2 cellular contexts compared by ENCODE assay signal in the genomic region with DNA sequence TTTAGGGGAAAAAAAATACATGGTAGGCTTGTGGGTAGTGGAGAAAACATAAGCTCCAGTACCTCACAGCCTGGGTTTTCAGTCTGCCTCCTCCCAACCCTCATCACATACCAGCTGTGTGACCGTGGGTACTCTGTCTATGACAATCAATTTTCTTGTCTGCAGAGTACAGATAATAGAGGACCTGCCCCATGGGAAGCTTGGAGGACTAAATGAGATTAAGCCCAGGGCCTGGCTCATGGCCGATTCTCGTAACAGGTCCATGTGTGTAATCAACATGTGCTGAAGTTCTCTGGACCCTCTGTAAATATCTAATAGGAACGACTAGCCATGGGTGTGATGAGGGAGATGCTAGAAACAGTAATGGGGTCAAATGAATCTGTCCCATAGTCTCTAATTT.
TF ChIP-seq lines count a peak whose summit lies in the region.

No MANE protein-coding gene starts in this region.

TF ChIP-seq in IMR-90, 13 proteins besides CTCF, POLR2A, EP300 and RAD21:
- TF ChIP-seq FOS (IDR thresholded peaks at IDR 0.05; ENCODE audit: low read depth, low read length) (no peak), MXI1 (IDR thresholded peaks at IDR 0.05; ENCODE audit: borderline replicate concordance, low read depth, low read length) (no peak), CHD1 (IDR thresholded peaks at IDR 0.05; ENCODE audit: low read depth, low read length) (no peak), CEBPB (IDR thresholded peaks at IDR 0.05; ENCODE audit: low read depth, low read length) (no peak), MAFK (IDR thresholded peaks at IDR 0.05; ENCODE audit: low read depth, low read length) (no peak), NFE2L2 (IDR thresholded peaks at IDR 0.05; ENCODE audit: low read depth, low read length) (no peak), RCOR1 (IDR thresholded peaks at IDR 0.05; ENCODE audit: insufficient replicate concordance, low read length) (no peak), RFX5 (IDR thresholded peaks at IDR 0.05; ENCODE audit: low read depth, low read length) (no peak), SMC3 (IDR thresholded peaks at IDR 0.05; ENCODE audit: low read depth, low read length) (no peak), BHLHE40 (IDR thresholded peaks at IDR 0.05; ENCODE audit: low read depth, low read length) (no peak), MAZ (IDR thresholded peaks at IDR 0.05; ENCODE audit: borderline replicate concordance, low read depth, low read length) (no peak)
- TF ChIP-seq, protein P1, sequence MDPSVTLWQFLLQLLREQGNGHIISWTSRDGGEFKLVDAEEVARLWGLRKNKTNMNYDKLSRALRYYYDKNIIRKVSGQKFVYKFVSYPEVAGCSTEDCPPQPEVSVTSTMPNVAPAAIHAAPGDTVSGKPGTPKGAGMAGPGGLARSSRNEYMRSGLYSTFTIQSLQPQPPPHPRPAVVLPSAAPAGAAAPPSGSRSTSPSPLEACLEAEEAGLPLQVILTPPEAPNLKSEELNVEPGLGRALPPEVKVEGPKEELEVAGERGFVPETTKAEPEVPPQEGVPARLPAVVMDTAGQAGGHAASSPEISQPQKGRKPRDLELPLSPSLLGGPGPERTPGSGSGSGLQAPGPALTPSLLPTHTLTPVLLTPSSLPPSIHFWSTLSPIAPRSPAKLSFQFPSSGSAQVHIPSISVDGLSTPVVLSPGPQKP (IDR thresholded peaks at IDR 0.05; ENCODE audit: borderline replicate concordance, low read depth, low read length), result no peak
- TF ChIP-seq, protein P2, sequence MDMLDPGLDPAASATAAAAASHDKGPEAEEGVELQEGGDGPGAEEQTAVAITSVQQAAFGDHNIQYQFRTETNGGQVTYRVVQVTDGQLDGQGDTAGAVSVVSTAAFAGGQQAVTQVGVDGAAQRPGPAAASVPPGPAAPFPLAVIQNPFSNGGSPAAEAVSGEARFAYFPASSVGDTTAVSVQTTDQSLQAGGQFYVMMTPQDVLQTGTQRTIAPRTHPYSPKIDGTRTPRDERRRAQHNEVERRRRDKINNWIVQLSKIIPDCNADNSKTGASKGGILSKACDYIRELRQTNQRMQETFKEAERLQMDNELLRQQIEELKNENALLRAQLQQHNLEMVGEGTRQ (IDR thresholded peaks at IDR 0.05; ENCODE audit: low read depth, low read length), result no peak

TF ChIP-seq in K562, 482 proteins besides CTCF, POLR2A, EP300 and RAD21:
- TF ChIP-seq TBL1XR1 (IDR thresholded peaks at IDR 0.05; ENCODE audit: low read length in 2 of 2) (no peak), YY1 (IDR thresholded peaks at IDR 0.05; ENCODE audit: borderline replicate concordance in 1 of 3, control insufficient read depth in 1 of 3, extremely low read depth in 1 of 3, insufficient read depth in 3 of 3, insufficient read length in 1 of 3, insufficient replicate concordance in 2 of 3, low read depth in 1 of 3, low read length in 2 of 3) (no peak), SNRNP70 (optimal IDR thresholded peaks at IDR 0.05; ENCODE audit: low read depth, low read length) (no peak), TEAD4 (IDR thresholded peaks at IDR 0.05; ENCODE audit: low read length) (no peak), TEAD4 (CRISPR knock-in tag; IDR thresholded peaks at IDR 0.05; ENCODE audit: borderline replicate concordance) (no peak), PHTF2 (CRISPR knock-in tag; IDR thresholded peaks at IDR 0.05) (no peak), TCF3 (CRISPR knock-in tag; IDR thresholded peaks at IDR 0.05) (peak; percentile 17; the same call in 1 of the 2 replicates), POLR2AphosphoS2 (IDR thresholded peaks at IDR 0.05; ENCODE audit: low read length) (no peak), U2AF2 (optimal IDR thresholded peaks at IDR 0.05; ENCODE audit: low read depth, low read length) (no peak), CBFA2T3 (IDR thresholded peaks at IDR 0.05) (0 out of 2 replicates have a peak, but pooled peaks have one; percentile 8), ETS2 (tag; IDR thresholded peaks at IDR 0.05; ENCODE audit: borderline replicate concordance, poor library complexity, severe bottlenecking) (no peak), KAT8 (IDR thresholded peaks at IDR 0.05; ENCODE audit: low read depth) (no peak)
